In the genomic region with DNA sequence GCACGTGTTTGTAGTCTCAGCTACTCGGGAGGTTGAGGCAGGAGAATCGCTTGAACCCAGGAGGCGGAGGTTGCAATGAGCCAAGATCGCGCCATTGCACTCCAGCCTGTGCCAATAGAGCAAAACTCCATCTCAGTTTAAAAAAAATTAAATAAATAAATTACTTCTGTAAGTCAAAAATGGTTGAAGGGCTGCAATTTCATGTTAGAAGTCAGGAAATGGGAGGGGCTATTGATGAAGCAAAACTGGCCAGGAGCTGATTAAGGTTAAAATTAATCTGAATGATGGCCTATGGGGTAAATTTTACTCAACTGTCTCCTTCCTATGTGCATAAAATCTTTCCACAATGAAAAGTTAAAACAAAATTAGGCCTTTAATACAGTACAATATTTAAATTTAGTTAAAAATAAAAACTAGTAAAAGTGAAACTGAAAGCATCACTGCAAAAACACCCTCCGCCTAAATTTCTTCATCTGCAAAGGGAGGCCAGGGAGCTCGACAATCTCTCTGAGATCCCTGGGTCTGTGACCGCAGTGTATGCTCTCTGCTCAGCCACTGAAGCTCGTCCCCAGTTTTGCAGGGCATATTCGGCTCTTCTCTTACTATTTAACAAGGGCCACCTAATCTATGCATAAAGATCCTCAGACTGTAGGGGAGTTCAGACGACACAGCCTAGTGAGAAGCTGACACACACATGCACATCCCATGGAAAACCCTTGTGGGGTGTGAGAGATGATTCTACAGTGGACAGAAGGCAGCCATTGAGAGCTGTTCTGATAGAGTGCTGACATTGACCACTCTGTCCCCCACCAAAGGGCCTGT, we compare ENCODE assay signal across 8 cellular contexts. TPM values are rescaled to one million over a fixed set of nuclear protein-coding genes. Genes with fewer than 3 reads are reported as not detected.
DNase-seq lines count a peak whose midpoint lies in the region; ATAC-seq and TF ChIP-seq lines count a peak whose summit lies in the region.

No MANE protein-coding gene starts in this region.

- POLR2A ChIA-PET in activated CD4-positive, alpha-beta memory T cell treated with anti-CD3 and anti-CD28 coated beads, Interleukin-2, amount 10 ng/mL, durations not matched to agents 7 days and 5 days (lab: Charles Lee) = interaction anchor here (0.6 to 2.5 kb wide), 30 partner anchors 9 to 972 kb away, joined by 3 to 50 read pairs (median 6); a partner anchor contains a TSS

- no peaks in the 10 kb centered on the region for H3K27me3 Mint-ChIP-seq in activated CD4-positive, alpha-beta memory T cell treated with anti-CD3 and anti-CD28 coated beads, Interleukin-2, amount 10 ng/mL, durations not matched to agents 7 days and 5 days
- H3K27me3 Mint-ChIP-seq in endodermal cell (ENCODE audit: insufficient read depth) = no peaks in the 10 kb centered on the region

- no peak for TF ChIP-seq EP300 in gastroesophageal sphincter (IDR thresholded peaks at IDR 0.05)

- CTCF ChIA-PET in activated CD4-positive, alpha-beta memory T cell treated with anti-CD3 and anti-CD28 coated beads, Interleukin-2, amount 10 ng/mL, durations not matched to agents 7 days and 5 days (lab: Charles Lee) = interaction anchor here (0.8 to 1.4 kb wide), 10 partner anchors 9 to 153 kb away, joined by 3 to 17 read pairs (median 4); a partner anchor contains a TSS

- TF ChIP-seq CTCF in HL-60 (IDR thresholded peaks at IDR 0.05; ENCODE audit: insufficient read depth, low read length) = no peak
- TF ChIP-seq CTCF in gastroesophageal sphincter (IDR thresholded peaks at IDR 0.05) = no peak
- no peak for TF ChIP-seq CTCF in endodermal cell (conservative IDR thresholded peaks at IDR 0.05)

- H3K36me3 ChIP-seq in ACC112 (ENCODE audit: insufficient read depth, low read length) = peaks cover 22% of the 10 kb centered on the region
- peaks cover 0 to 62% of the 10 kb centered on the region in 2 donors for H3K36me3 ChIP-seq in gastroesophageal sphincter
- peaks cover 32% of the 10 kb centered on the region for H3K36me3 ChIP-seq in endodermal cell (ENCODE audit: control insufficient read depth, insufficient read depth, low read length)

- TF ChIP-seq POLR2A in gastroesophageal sphincter (IDR thresholded peaks at IDR 0.05) = no peak

- peak; percentile 49 for ATAC-seq in GM19438 (IDR thresholded peaks at IDR 0.05; ENCODE audit: low read depth, unreplicated experiment)
- ATAC-seq in gastroesophageal sphincter = peak; percentile 37
- peak; percentile 59 for ATAC-seq in stimulated activated effector memory CD8-positive, alpha-beta T cell treated with anti-CD3 and anti-CD28 coated beads, Interleukin-12 subunit alpha, Interleukin-12 subunit beta, amount 100 ng/mL, for 72 hours

- no peaks in the 10 kb centered on the region for H3K9me3 ChIP-seq in gastroesophageal sphincter
- H3K9me3 ChIP-seq in endodermal cell (ENCODE audit: control insufficient read depth, low read length) = peaks cover 3% of the 10 kb centered on the region

- H3K79me2 ChIP-seq in ACC112 (ENCODE audit: control insufficient read depth, insufficient read depth, low read length, unreplicated experiment) = peaks cover 5% of the 10 kb centered on the region

- H3K4me3 ChIP-seq in ACC112 (ENCODE audit: low read depth, low read length) (peak overlapping the region; percentile 71), HL-60 (replicated peaks; ENCODE audit: insufficient read depth, low read length) (peak overlapping the region; percentile 7), gastroesophageal sphincter (peak overlapping the region in 1 of 2 donors; percentile 37), endodermal cell (ENCODE audit: low read length) (no peak overlapping the region)

- H3K27ac Mint-ChIP-seq in activated CD4-positive, alpha-beta memory T cell treated with anti-CD3 and anti-CD28 coated beads, Interleukin-2, amount 10 ng/mL, durations not matched to agents 7 days and 5 days = peak overlapping the region; percentile 98
- peak overlapping the region; percentile 77 for H3K27ac Mint-ChIP-seq in stimulated activated effector memory CD8-positive, alpha-beta T cell treated with anti-CD3 and anti-CD28 coated beads, Interleukin-12 subunit alpha, Interleukin-12 subunit beta, amount 100 ng/mL, for 72 hours
- no peak overlapping the region for H3K27ac Mint-ChIP-seq in endodermal cell

- no peaks in the 10 kb centered on the region for H3K9me3 Mint-ChIP-seq in activated CD4-positive, alpha-beta memory T cell treated with anti-CD3 and anti-CD28 coated beads, Interleukin-2, amount 10 ng/mL, durations not matched to agents 7 days and 5 days
- no peaks in the 10 kb centered on the region for H3K9me3 Mint-ChIP-seq in stimulated activated effector memory CD8-positive, alpha-beta T cell treated with anti-CD3 and anti-CD28 coated beads, Interleukin-12 subunit alpha, Interleukin-12 subunit beta, amount 100 ng/mL, for 72 hours
- peaks cover 4% of the 10 kb centered on the region for H3K9me3 Mint-ChIP-seq in endodermal cell

- H3K4me1 Mint-ChIP-seq in activated CD4-positive, alpha-beta memory T cell treated with anti-CD3 and anti-CD28 coated beads, Interleukin-2, amount 10 ng/mL, durations not matched to agents 7 days and 5 days = peaks cover 94% of the 10 kb centered on the region
- H3K4me1 Mint-ChIP-seq in stimulated activated effector memory CD8-positive, alpha-beta T cell treated with anti-CD3 and anti-CD28 coated beads, Interleukin-12 subunit alpha, Interleukin-12 subunit beta, amount 100 ng/mL, for 72 hours = peaks cover 71% of the 10 kb centered on the region
- peaks cover 6% of the 10 kb centered on the region for H3K4me1 Mint-ChIP-seq in endodermal cell

- peaks cover 74% of the 10 kb centered on the region for H3K36me3 Mint-ChIP-seq in activated CD4-positive, alpha-beta memory T cell treated with anti-CD3 and anti-CD28 coated beads, Interleukin-2, amount 10 ng/mL, durations not matched to agents 7 days and 5 days (ENCODE audit: low read depth)
- H3K36me3 Mint-ChIP-seq in stimulated activated effector memory CD8-positive, alpha-beta T cell treated with anti-CD3 and anti-CD28 coated beads, Interleukin-12 subunit alpha, Interleukin-12 subunit beta, amount 100 ng/mL, for 72 hours = peaks cover 90% of the 10 kb centered on the region
- H3K36me3 Mint-ChIP-seq in endodermal cell (ENCODE audit: low read depth) = peaks cover 40% of the 10 kb centered on the region

- H3K9ac ChIP-seq in endodermal cell (ENCODE audit: extremely low read depth, low read length, poor library complexity, severe bottlenecking) = no peak overlapping the region

- peak in 1 of 2 experiments; percentile 64 for DNase-seq in HL-60 (ENCODE audit: low read depth in 1 of 2, low spot score in 1 of 2)
- DNase-seq in activated CD4-positive, alpha-beta memory T cell treated with anti-CD3 and anti-CD28 coated beads, Interleukin-2, amount 10 ng/mL, durations not matched to agents 7 days and 5 days = peak; percentile 71
- DNase-seq in stimulated activated effector memory CD8-positive, alpha-beta T cell treated with anti-CD3 and anti-CD28 coated beads, Interleukin-12 subunit alpha, Interleukin-12 subunit beta, amount 100 ng/mL, for 72 hours (ENCODE audit: low spot score in 2 of 2) = peak in 1 of 2 donors; percentile 73
- no peak for DNase-seq in DMS53 (lab: John Stamatoyannopoulos, UW)
- no peak for DNase-seq in endodermal cell

- H3K4me3 Mint-ChIP-seq in activated CD4-positive, alpha-beta memory T cell treated with anti-CD3 and anti-CD28 coated beads, Interleukin-2, amount 10 ng/mL, durations not matched to agents 7 days and 5 days = peak overlapping the region; percentile 77
- H3K4me3 Mint-ChIP-seq in stimulated activated effector memory CD8-positive, alpha-beta T cell treated with anti-CD3 and anti-CD28 coated beads, Interleukin-12 subunit alpha, Interleukin-12 subunit beta, amount 100 ng/mL, for 72 hours = peak overlapping the region; percentile 65
- no peak overlapping the region for H3K4me3 Mint-ChIP-seq in endodermal cell

- WGBS in gastroesophageal sphincter (ENCODE audit: low coverage in 1 of 2), 2 donors = 65 to 73% methylated on average over 8 to 11 of the region's 12 CpGs
- 89% methylated on average over 8 to 12 of the region's 12 CpGs for WGBS in endodermal cell (ENCODE audit: insufficient coverage in 1 of 2, insufficient read length in 1 of 2), 2 experiments

- H3K27ac ChIP-seq in ACC112 (ENCODE audit: low read depth, low read length) (peak overlapping the region; percentile 79), HL-60 (replicated peaks) (peak overlapping the region; percentile 71), gastroesophageal sphincter (peak overlapping the region in 3 of 4 donors; percentile 45 to 77 (median 62)), endodermal cell (ENCODE audit: low read depth, low read length) (no peak overlapping the region)

- H3K27me3 ChIP-seq in ACC112 (ENCODE audit: insufficient read depth, low read length) = no peaks in the 10 kb centered on the region
- H3K27me3 ChIP-seq in HL-60 (ENCODE audit: insufficient read depth, poor library complexity, severe bottlenecking) = no peaks in the 10 kb centered on the region
- H3K27me3 ChIP-seq in gastroesophageal sphincter = no peaks in the 10 kb centered on the region
- no peaks in the 10 kb centered on the region for H3K27me3 ChIP-seq in endodermal cell (ENCODE audit: control insufficient read depth, insufficient read depth, low read length, poor library complexity, severe bottlenecking)

- no peak overlapping the region for H2AFZ ChIP-seq in ACC112 (ENCODE audit: low read length, unreplicated experiment)

- peaks cover 17% of the 10 kb centered on the region for H3K4me1 ChIP-seq in ACC112 (ENCODE audit: control insufficient read depth, insufficient read depth, low read length, unreplicated experiment)
- peaks cover 0 to 57% (median 3%) of the 10 kb centered on the region in 3 donors for H3K4me1 ChIP-seq in gastroesophageal sphincter
- no peaks in the 10 kb centered on the region for H3K4me1 ChIP-seq in endodermal cell (ENCODE audit: control insufficient read depth, insufficient read depth, low read length)

RNA-seq across cellular contexts. Expression of a gene that starts 57.2 kb away (rescaled TPM):
- 10 to 100 TPM; 77.2 to 78.5 TPM for total RNA-seq in activated CD4-positive, alpha-beta memory T cell treated with anti-CD3 and anti-CD28 coated beads, Interleukin-2, amount 10 ng/mL, durations not matched to agents 7 days and 5 days
- 10 to 100 TPM; 34.1 to 41.7 (median 35.4) TPM for total RNA-seq in gastroesophageal sphincter
- total RNA-seq in endodermal cell = 10 to 100 TPM; 17.3 to 24.6 TPM
- 9.1 TPM for polyA plus RNA-seq in endodermal cell (2013, experiment 1 of 2)
- polyA plus RNA-seq in endodermal cell (2013, experiment 2 of 2) = 9.0 TPM
